ENCODE assay signal across 23 cellular contexts in genomic region chr13:68970532-68970931, GRCh38.
"Had no signal": no experiment of that assay in that cellular context is flagged by ENCODE, and none has a peak within 500 bp of the region (broad histone marks: within the 10 kb centered on the region; RNA-seq: fewer than 3 reads in every experiment).

No MANE protein-coding gene starts in this region.

- H3K36me3 ChIP-seq: colonic mucosa, esophagus muscularis mucosa, gastroesophageal sphincter, heart right ventricle, lower lobe of right lung, prostate gland, right atrium auricular region, stomach, thyroid gland had no signal

- H3K27ac Mint-ChIP-seq: dendritic cell treated with granulocyte-macrophage colony-stimulating factor and Interleukin-4, amounts not matched to agents 40 ng/mL and 50 ng/mL, for 4 days; naive thymus-derived CD8-positive, alpha-beta T cell; stimulated activated effector memory CD8-positive, alpha-beta T cell treated with anti-CD3 and anti-CD28 coated beads, Interleukin-12 subunit alpha, Interleukin-12 subunit beta, amount 100 ng/mL, for 72 hours had no signal

- H3K27ac ChIP-seq: colonic mucosa, esophagus muscularis mucosa, foreskin keratinocyte, gastroesophageal sphincter, heart right ventricle, lower lobe of right lung, prostate gland, right atrium auricular region, stomach, thyroid gland had no signal

- ATAC-seq: foreskin keratinocyte; gastroesophageal sphincter; heart right ventricle; left ventricle myocardium superior; lower lobe of right lung; naive thymus-derived CD8-positive, alpha-beta T cell; sciatic nerve; stimulated activated effector memory CD8-positive, alpha-beta T cell treated with anti-CD3 and anti-CD28 coated beads, Interleukin-12 subunit alpha, Interleukin-12 subunit beta, amount 100 ng/mL, for 72 hours had no signal

- DNase-seq: colonic mucosa; effector CD8-positive, alpha-beta T cell; foreskin keratinocyte; heart right ventricle; hippocampal formation; left ventricle myocardium superior; lower lobe of right lung; naive thymus-derived CD8-positive, alpha-beta T cell; stimulated activated CD4-positive, alpha-beta T cell treated with anti-CD3 and anti-CD28 coated beads, Interleukin-12 subunit alpha, Interleukin-12 subunit beta, amount 100 ng/mL, for 4 hours; stimulated activated CD4-positive, alpha-beta T cell treated with anti-CD3 and anti-CD28 coated beads, Interleukin-2, amount 100 ng/mL, for 24 hours; stimulated activated CD4-positive, alpha-beta T cell treated with anti-CD3 and anti-CD28 coated beads, Interleukin-4, amount 100 ng/mL, for 24 hours; stimulated activated naive CD4-positive, alpha-beta T cell treated with Interleukin-2 at 50 U/mL for 16 hours; stomach; thyroid gland; trophoblast cell had no signal

- H3K9me3 ChIP-seq: colonic mucosa, esophagus muscularis mucosa, gastroesophageal sphincter, heart right ventricle, lower lobe of right lung, prostate gland, right atrium auricular region, stomach, thyroid gland had no signal

- H3K4me1 Mint-ChIP-seq: naive thymus-derived CD8-positive, alpha-beta T cell; stimulated activated effector memory CD8-positive, alpha-beta T cell treated with anti-CD3 and anti-CD28 coated beads, Interleukin-12 subunit alpha, Interleukin-12 subunit beta, amount 100 ng/mL, for 72 hours had no signal

- H3K4me2 ChIP-seq: smooth muscle cell had no signal

- H3K4me3 Mint-ChIP-seq: dendritic cell treated with granulocyte-macrophage colony-stimulating factor and Interleukin-4, amounts not matched to agents 40 ng/mL and 50 ng/mL, for 4 days; naive thymus-derived CD8-positive, alpha-beta T cell; stimulated activated effector memory CD8-positive, alpha-beta T cell treated with anti-CD3 and anti-CD28 coated beads, Interleukin-12 subunit alpha, Interleukin-12 subunit beta, amount 100 ng/mL, for 72 hours had no signal

- H3K4me3 ChIP-seq: colonic mucosa, esophagus muscularis mucosa, gastroesophageal sphincter, heart right ventricle, lower lobe of right lung, prostate gland, right atrium auricular region, smooth muscle cell, stomach, thyroid gland had no signal

- H3K4me1 ChIP-seq: colonic mucosa, esophagus muscularis mucosa, foreskin keratinocyte, gastroesophageal sphincter, heart right ventricle, lower lobe of right lung, prostate gland, right atrium auricular region, stomach, thyroid gland had no signal

- H3K36me3 Mint-ChIP-seq: naive thymus-derived CD8-positive, alpha-beta T cell; stimulated activated effector memory CD8-positive, alpha-beta T cell treated with anti-CD3 and anti-CD28 coated beads, Interleukin-12 subunit alpha, Interleukin-12 subunit beta, amount 100 ng/mL, for 72 hours had no signal

- H3K27me3 Mint-ChIP-seq: dendritic cell treated with granulocyte-macrophage colony-stimulating factor and Interleukin-4, amounts not matched to agents 40 ng/mL and 50 ng/mL, for 4 days; naive thymus-derived CD8-positive, alpha-beta T cell had no signal

- H3K27me3 ChIP-seq: colonic mucosa, esophagus muscularis mucosa, foreskin keratinocyte, gastroesophageal sphincter, heart right ventricle, right atrium auricular region, stomach, thyroid gland had no signal
